22 cellular contexts compared by ENCODE assay signal in the genomic region with DNA sequence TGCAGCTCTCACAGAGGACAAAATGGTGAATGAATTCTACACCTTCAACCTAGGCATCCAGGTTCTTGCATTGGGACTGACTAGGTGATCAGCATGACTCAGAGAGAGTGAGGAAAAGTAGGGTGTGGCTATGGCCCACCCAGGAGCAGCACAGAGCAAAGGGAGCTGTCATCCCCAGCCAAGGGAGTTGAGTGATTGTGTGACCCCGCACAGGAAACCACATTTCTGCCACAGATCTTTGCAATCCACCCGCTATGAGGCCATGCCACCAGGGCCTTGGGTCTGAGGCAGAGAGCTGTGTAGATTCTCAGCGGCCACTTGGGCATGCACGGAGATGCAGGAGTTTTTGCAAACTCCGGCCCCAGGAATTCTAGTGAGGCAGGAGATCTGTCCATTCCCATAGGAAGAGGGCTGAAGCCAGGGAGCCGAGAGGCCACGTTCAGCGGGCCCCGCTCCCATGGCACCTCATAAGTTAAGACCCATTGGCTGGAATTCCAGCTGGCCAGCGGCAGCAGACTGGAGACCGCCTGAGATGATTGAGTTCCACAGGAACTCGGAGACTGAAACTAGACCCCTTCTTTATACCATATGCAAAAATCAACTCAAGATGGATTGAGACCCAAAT.
DNase-seq lines count a peak whose midpoint lies in the region; ATAC-seq and TF ChIP-seq lines count a peak whose summit lies in the region.
"Had no signal": no experiment of that assay in that cellular context is flagged by ENCODE, and none has a peak within 500 bp of the region (broad histone marks: within the 10 kb centered on the region; RNA-seq: fewer than 3 reads in every experiment).

No MANE protein-coding gene starts in this region.

- no peaks in the 10 kb centered on the region for H4K20me1 ChIP-seq in GM23248 (ENCODE audit: insufficient read depth)

- no peak overlapping the region for H3K27ac Mint-ChIP-seq in activated T-cell treated with anti-CD3 and anti-CD28 coated beads, Interleukin-2, amount 50 U/mL, for 72 hours
- no peak overlapping the region for H3K27ac Mint-ChIP-seq in activated T-cell treated with anti-CD3 and anti-CD28 coated beads, Interleukin-2, amount 50 U/mL, for 24 hours
- H3K27ac Mint-ChIP-seq in natural killer cell treated with Interleukin-12 subunit alpha and Interleukin-12 subunit beta and Interleukin-15 and Interleukin-18, amount 100 ng/mL, for 72 hours, result no peak overlapping the region
- H3K27ac Mint-ChIP-seq: H9; T-helper 2 cell treated with Interferon-gamma antibody and Interleukin-4, amounts not matched to agents 5 μg/mL and 100 μg/mL, for 36 hours had no signal

- H3K79me2 ChIP-seq in GM23248 (ENCODE audit: insufficient read depth), result no peaks in the 10 kb centered on the region

- no peaks in the 10 kb centered on the region for H3K27me3 ChIP-seq in GM23248 (replicated peaks; ENCODE audit: insufficient read depth)
- H3K27me3 ChIP-seq: gastroesophageal sphincter, left lung, upper lobe of left lung had no signal

- H3K36me3 ChIP-seq in GM23248 (ENCODE audit: low read depth), result no peaks in the 10 kb centered on the region
- H3K36me3 ChIP-seq: gastroesophageal sphincter, left lung, upper lobe of left lung had no signal

- no peak overlapping the region for H3K4me3 ChIP-seq in NB4 (ENCODE audit: low read depth, low read length)
- H3K4me3 ChIP-seq in GM23248, result no peak overlapping the region
- H3K4me3 ChIP-seq: A549, gastroesophageal sphincter, left lung, upper lobe of left lung had no signal

- DNase-seq in activated T-cell treated with anti-CD3 and anti-CD28 coated beads, Interleukin-2, amount 50 U/mL, for 72 hours, result peak in 1 of 2 donors; percentile 2
- no peak for DNase-seq in activated T-cell treated with anti-CD3 and anti-CD28 coated beads, Interleukin-2, amount 50 U/mL, for 24 hours
- peak; percentile 78 for DNase-seq in NB4 (ENCODE audit: low read depth)
- no peak for DNase-seq in natural killer cell treated with Interleukin-12 subunit alpha and Interleukin-12 subunit beta and Interleukin-15 and Interleukin-18, amount 100 ng/mL, for 72 hours (ENCODE audit: low spot score)
- DNase-seq in GM23248, result no peak
- DNase-seq: activated CD4-positive, alpha-beta T cell treated with anti-CD3 and anti-CD28 coated beads for 1 hour; activated effector memory CD4-positive, alpha-beta T cell treated with Interleukin-2 at 50 U/mL for 16 hours; C1 segment of cervical spinal cord; erythroblast; H9; NCI-H1930; NCI-H446; SIG-M5; stimulated activated naive CD4-positive, alpha-beta T cell had no signal

- ATAC-seq in activated T-cell treated with anti-CD3 and anti-CD28 coated beads, Interleukin-2, amount 50 U/mL, for 72 hours (replicated peaks in 1 of 2), result peak; percentile 31 to 48
- ATAC-seq in HG02798 (IDR thresholded peaks at IDR 0.05; ENCODE audit: poor library complexity, unreplicated experiment) (peak; percentile 41), HG03095 (IDR thresholded peaks at IDR 0.05; ENCODE audit: unreplicated experiment) (no peak), HG03520 (IDR thresholded peaks at IDR 0.05; ENCODE audit: unreplicated experiment) (no peak)
- ATAC-seq in natural killer cell treated with Interleukin-12 subunit alpha and Interleukin-12 subunit beta and Interleukin-15 and Interleukin-18, amount 100 ng/mL, for 72 hours, result peak; percentile 54 to 69
- ATAC-seq: A549, gastroesophageal sphincter, left lung had no signal

- H3K4me1 Mint-ChIP-seq in activated T-cell treated with anti-CD3 and anti-CD28 coated beads, Interleukin-2, amount 50 U/mL, for 72 hours (ENCODE audit: low read depth), result no peaks in the 10 kb centered on the region
- no peaks in the 10 kb centered on the region for H3K4me1 Mint-ChIP-seq in activated T-cell treated with anti-CD3 and anti-CD28 coated beads, Interleukin-2, amount 50 U/mL, for 24 hours (ENCODE audit: low read depth)
- H3K4me1 Mint-ChIP-seq in natural killer cell treated with Interleukin-12 subunit alpha and Interleukin-12 subunit beta and Interleukin-15 and Interleukin-18, amount 100 ng/mL, for 72 hours (ENCODE audit: low read depth in 2 of 2), result peaks cover 0 to 7% of the 10 kb centered on the region in 2 donors
- H3K4me1 Mint-ChIP-seq: H9 had no signal

- H3K27me3 Mint-ChIP-seq in activated T-cell treated with anti-CD3 and anti-CD28 coated beads, Interleukin-2, amount 50 U/mL, for 72 hours (ENCODE audit: low read depth), result no peaks in the 10 kb centered on the region
- peaks cover 7% of the 10 kb centered on the region for H3K27me3 Mint-ChIP-seq in activated T-cell treated with anti-CD3 and anti-CD28 coated beads, Interleukin-2, amount 50 U/mL, for 24 hours
- H3K27me3 Mint-ChIP-seq in natural killer cell treated with Interleukin-12 subunit alpha and Interleukin-12 subunit beta and Interleukin-15 and Interleukin-18, amount 100 ng/mL, for 72 hours, result no peaks in the 10 kb centered on the region

- no peak for TF ChIP-seq POLR2A in NB4 (IDR thresholded peaks at IDR 0.05; ENCODE audit: extremely low read depth, insufficient read length)

- in situ Hi-C loops in GM23248 (cut with MboI), result no loop called here

- H3F3A ChIP-seq in GM23248 (ENCODE audit: insufficient read depth), result no peaks in the 10 kb centered on the region

- H3K27ac ChIP-seq in GM23248, result no peak overlapping the region
- H3K27ac ChIP-seq: A549, gastroesophageal sphincter, left lung, upper lobe of left lung had no signal

- no peaks in the 10 kb centered on the region for H3K9me3 Mint-ChIP-seq in activated T-cell treated with anti-CD3 and anti-CD28 coated beads, Interleukin-2, amount 50 U/mL, for 72 hours
- H3K9me3 Mint-ChIP-seq in activated T-cell treated with anti-CD3 and anti-CD28 coated beads, Interleukin-2, amount 50 U/mL, for 24 hours, result no peaks in the 10 kb centered on the region
- H3K9me3 Mint-ChIP-seq in natural killer cell treated with Interleukin-12 subunit alpha and Interleukin-12 subunit beta and Interleukin-15 and Interleukin-18, amount 100 ng/mL, for 72 hours, result peaks cover 10% of the 10 kb centered on the region
- H3K9me3 Mint-ChIP-seq: T-helper 2 cell treated with Interferon-gamma antibody and Interleukin-4, amounts not matched to agents 5 μg/mL and 100 μg/mL, for 36 hours had no signal

- no peaks in the 10 kb centered on the region for H3K9me2 ChIP-seq in GM23248 (ENCODE audit: insufficient read depth)

- no peak overlapping the region for H2AFZ ChIP-seq in GM23248

- H3K4me2 ChIP-seq in GM23248 (ENCODE audit: unreplicated experiment), result no peak overlapping the region
- H3K4me2 ChIP-seq: A549 had no signal

- H3K4me3 Mint-ChIP-seq in activated T-cell treated with anti-CD3 and anti-CD28 coated beads, Interleukin-2, amount 50 U/mL, for 72 hours, result no peak overlapping the region
- no peak overlapping the region for H3K4me3 Mint-ChIP-seq in activated T-cell treated with anti-CD3 and anti-CD28 coated beads, Interleukin-2, amount 50 U/mL, for 24 hours
- H3K4me3 Mint-ChIP-seq in natural killer cell treated with Interleukin-12 subunit alpha and Interleukin-12 subunit beta and Interleukin-15 and Interleukin-18, amount 100 ng/mL, for 72 hours, result no peak overlapping the region
- H3K4me3 Mint-ChIP-seq: H9; T-helper 2 cell treated with Interferon-gamma antibody and Interleukin-4, amounts not matched to agents 5 μg/mL and 100 μg/mL, for 36 hours had no signal

- H3K4me1 ChIP-seq in GM23248 (ENCODE audit: insufficient read depth), result no peaks in the 10 kb centered on the region
- H3K4me1 ChIP-seq: A549, gastroesophageal sphincter, left lung, upper lobe of left lung had no signal

- H3K9me3 ChIP-seq in GM23248 (ENCODE audit: low read depth), result no peaks in the 10 kb centered on the region
- H3K9me3 ChIP-seq: A549, gastroesophageal sphincter, left lung, upper lobe of left lung had no signal

- no peak overlapping the region for H3K9ac ChIP-seq in GM23248

- no peak for TF ChIP-seq CTCF in NB4 (IDR thresholded peaks at IDR 0.05; ENCODE audit: low read depth, low read length)

- 81 to 84% methylated on average over 11 to 12 of the region's 12 CpGs for WGBS in GM23248 (ENCODE audit: low coverage in 1 of 2, low lambda C conversion rate in 2 of 2, missing lambda C conversion rate in 2 of 2), 2 experiments

- H3K36me3 Mint-ChIP-seq in activated T-cell treated with anti-CD3 and anti-CD28 coated beads, Interleukin-2, amount 50 U/mL, for 72 hours (ENCODE audit: insufficient read depth in 2 of 2), result peaks cover 0 to 2% of the 10 kb centered on the region in 2 donors
- no peaks in the 10 kb centered on the region for H3K36me3 Mint-ChIP-seq in activated T-cell treated with anti-CD3 and anti-CD28 coated beads, Interleukin-2, amount 50 U/mL, for 24 hours (ENCODE audit: low read depth)
- no peaks in the 10 kb centered on the region for H3K36me3 Mint-ChIP-seq in natural killer cell treated with Interleukin-12 subunit alpha and Interleukin-12 subunit beta and Interleukin-15 and Interleukin-18, amount 100 ng/mL, for 72 hours

Comparison
In these comparisons a context has a peak if more than half of its experiments do, and no peak if none do; other contexts are left out.
1. ATAC-seq: peak in activated T-cell treated with anti-CD3 and anti-CD28 coated beads, Interleukin-2, amount 50 U/mL, for 72 hours (2 of 2), HG02798 (single experiment) and natural killer cell treated with Interleukin-12 subunit alpha and Interleukin-12 subunit beta and Interleukin-15 and Interleukin-18, amount 100 ng/mL, for 72 hours (2 of 2); none in HG03095 (single experiment) and HG03520 (single experiment).